29 cellular contexts compared by ENCODE assay signal in genomic region chr11:43992138-43992537, GRCh38. TPM values are rescaled to one million over a fixed set of nuclear protein-coding genes. Genes with fewer than 3 reads are reported as not detected.
DNase-seq lines count a peak whose midpoint lies in the region; ATAC-seq and TF ChIP-seq lines count a peak whose summit lies in the region.
"Had no signal": no experiment of that assay in that cellular context is flagged by ENCODE, and none has a peak within 500 bp of the region (broad histone marks: within the 10 kb centered on the region; RNA-seq: fewer than 3 reads in every experiment).

No MANE protein-coding gene starts in this region.

- peaks cover 28% of the 10 kb centered on the region for H3K4me1 Mint-ChIP-seq in WTC11
- H3K4me1 Mint-ChIP-seq: activated naive CD8-positive, alpha-beta T cell treated with anti-CD3 and anti-CD28 coated beads, Interleukin-2, amount 10 ng/mL, durations not matched to agents 7 days and 5 days had no signal

- ATAC-seq in WTC11: no peak
- ATAC-seq in psoas muscle: no peak
- no peak for ATAC-seq in GM19467 (IDR thresholded peaks at IDR 0.05; ENCODE audit: unreplicated experiment)
- ATAC-seq: stimulated activated memory B cell treated with anti-CD40 and anti-IgM and Interleukin-4, amounts not matched to agents 10 μg/mL and 1 μg/mL and 100 μg/mL, for 72 hours had no signal

- H3K36me3 Mint-ChIP-seq in WTC11: no peaks in the 10 kb centered on the region
- H3K36me3 Mint-ChIP-seq: activated naive CD8-positive, alpha-beta T cell treated with anti-CD3 and anti-CD28 coated beads, Interleukin-2, amount 10 ng/mL, durations not matched to agents 7 days and 5 days; neural progenitor cell; stimulated activated memory B cell treated with anti-CD40 and anti-IgM and Interleukin-4, amounts not matched to agents 10 μg/mL and 1 μg/mL and 100 μg/mL, for 72 hours had no signal

- peak; percentile 33 for DNase-seq in NCI-H2171 treated with DMSO at 0.1 percent for 48 hours (lab: John Stamatoyannopoulos, UW)
- DNase-seq in NCI-H2171 (lab: John Stamatoyannopoulos, UW): no peak
- DNase-seq in DMS53 treated with DMSO at 0.1 percent for 48 hours (lab: John Stamatoyannopoulos, UW; ENCODE audit: unreplicated experiment): peak; percentile 59
- no peak for DNase-seq in WTC11 (ENCODE audit: low spot score)
- DNase-seq in psoas muscle: no peak
- DNase-seq in NCI-H1092 treated with DMSO at 0.1 percent for 48 hours (lab: John Stamatoyannopoulos, UW): no peak
- DNase-seq: activated CD4-positive, alpha-beta T cell treated with anti-CD3 and anti-CD28 coated beads for 4 hours; activated effector memory CD4-positive, alpha-beta T cell treated with anti-CD3 and anti-CD28 coated beads, Interleukin-2, amount 50 U/mL, for 16 hours; activated naive CD8-positive, alpha-beta T cell treated with anti-CD3 and anti-CD28 coated beads, Interleukin-2, amount 10 ng/mL, durations not matched to agents 7 days and 5 days; activated T-cell treated with anti-CD3 and anti-CD28 coated beads, Interleukin-2, amount 50 U/mL, for 1 hour; AML-193; esophagus squamous epithelium; H9; NCI-H1048; NCI-H1930; NCI-H526; right lobe of liver; stimulated activated CD4-positive, alpha-beta T cell treated with anti-CD3 and anti-CD28 coated beads, Interleukin-4, amount 100 ng/mL, for 24 hours had no signal

- CTCF ChIA-PET in WTC11 (lab: Charles Lee): interaction anchor here (1.0 to 1.8 kb wide), 2 partner anchors 47 to 102 kb away, joined by 3 to 5 read pairs; no protein-coding TSS in a partner anchor

- peaks cover 14% of the 10 kb centered on the region for H3K4me1 ChIP-seq in skeletal muscle satellite cell (ENCODE audit: control insufficient read depth, insufficient read depth, low read length)
- H3K4me1 ChIP-seq in psoas muscle: peaks cover 26% of the 10 kb centered on the region

- no peak overlapping the region for H3K9ac ChIP-seq in skeletal muscle satellite cell (ENCODE audit: low read depth, low read length)
- H3K9ac ChIP-seq: neural progenitor cell had no signal

- POLR2A ChIA-PET in WTC11 (lab: Charles Lee): interaction anchor here (0.6 kb wide), 1 partner anchor 9 kb away, joined by 3 read pairs; no protein-coding TSS in a partner anchor

- no peak overlapping the region for H3K27ac ChIP-seq in psoas muscle
- H3K27ac ChIP-seq: neural progenitor cell, RWPE1, suprapubic skin had no signal

- peak overlapping the region; percentile 75 for H3K4me2 ChIP-seq in skeletal muscle satellite cell (ENCODE audit: low read length)
- H3K4me2 ChIP-seq: neural progenitor cell had no signal

- no peak overlapping the region for H3K4me3 Mint-ChIP-seq in WTC11
- H3K4me3 Mint-ChIP-seq: activated naive CD8-positive, alpha-beta T cell treated with anti-CD3 and anti-CD28 coated beads, Interleukin-2, amount 10 ng/mL, durations not matched to agents 7 days and 5 days; H9; neural progenitor cell; stimulated activated memory B cell treated with anti-CD40 and anti-IgM and Interleukin-4, amounts not matched to agents 10 μg/mL and 1 μg/mL and 100 μg/mL, for 72 hours had no signal

- H3K27me3 ChIP-seq in skeletal muscle satellite cell (ENCODE audit: control insufficient read depth, insufficient read depth, low read length) (peaks cover 61% of the 10 kb centered on the region), psoas muscle (ENCODE audit: insufficient read depth in 3 of 3, low read length in 2 of 3) (no peaks in the 10 kb centered on the region)
- H3K27me3 ChIP-seq: esophagus squamous epithelium, neural progenitor cell, right lobe of liver, uterus had no signal

- H3K4me3 ChIP-seq in skeletal muscle satellite cell (ENCODE audit: low read length) (no peak overlapping the region), psoas muscle (no peak overlapping the region)
- H3K4me3 ChIP-seq: neural progenitor cell, right lobe of liver, suprapubic skin had no signal

- intact Hi-C loops in psoas muscle (cut with DNase I): no loop called here

- H3K9me3 ChIP-seq in skeletal muscle satellite cell (replicated peaks; ENCODE audit: low read length) (no peaks in the 10 kb centered on the region), psoas muscle (no peaks in the 10 kb centered on the region)
- H3K9me3 ChIP-seq: esophagus squamous epithelium, right lobe of liver, suprapubic skin, uterus had no signal

- 51 to 59% (median 53%) methylated on average over 10 of the region's 10 CpGs for WGBS in psoas muscle, 3 donors

- H3K9me3 Mint-ChIP-seq in WTC11: peaks cover 4% of the 10 kb centered on the region
- H3K9me3 Mint-ChIP-seq: activated naive CD8-positive, alpha-beta T cell treated with anti-CD3 and anti-CD28 coated beads, Interleukin-2, amount 10 ng/mL, durations not matched to agents 7 days and 5 days; H9; neural progenitor cell had no signal

- no peaks in the 10 kb centered on the region for H3K27me3 Mint-ChIP-seq in WTC11 (ENCODE audit: low read depth)

- no peaks in the 10 kb centered on the region for H3K36me3 ChIP-seq in skeletal muscle satellite cell (ENCODE audit: insufficient read depth, low read length)
- H3K36me3 ChIP-seq in psoas muscle (ENCODE audit: insufficient read depth in 1 of 2, low read depth in 1 of 2): no peaks in the 10 kb centered on the region
- H3K36me3 ChIP-seq: esophagus squamous epithelium, neural progenitor cell, right lobe of liver, suprapubic skin, uterus had no signal

- TF ChIP-seq CTCF in WTC11 (IDR thresholded peaks at IDR 0.05) (no peak), psoas muscle (IDR thresholded peaks at IDR 0.05) (no peak)

- H3K27ac Mint-ChIP-seq in WTC11: 0 out of 2 replicates have a peak overlapping the region, but pooled peaks have one; percentile 32
- H3K27ac Mint-ChIP-seq: activated naive CD8-positive, alpha-beta T cell treated with anti-CD3 and anti-CD28 coated beads, Interleukin-2, amount 10 ng/mL, durations not matched to agents 7 days and 5 days; neural progenitor cell; stimulated activated memory B cell treated with anti-CD40 and anti-IgM and Interleukin-4, amounts not matched to agents 10 μg/mL and 1 μg/mL and 100 μg/mL, for 72 hours had no signal

TF ChIP-seq in WTC11, 78 proteins besides CTCF, POLR2A, EP300 and RAD21 (continues in another document):
- TF ChIP-seq HMGA2 (CRISPR knock-in tag; IDR thresholded peaks at IDR 0.05): no peak
- TF ChIP-seq ZNF423 (CRISPR knock-in tag; IDR thresholded peaks at IDR 0.05): no peak
- no peak for TF ChIP-seq ZNF219 (CRISPR knock-in tag; IDR thresholded peaks at IDR 0.05; ENCODE audit: borderline replicate concordance)
- TF ChIP-seq SOX15 (CRISPR knock-in tag; IDR thresholded peaks at IDR 0.05): no peak
- TF ChIP-seq ZNF671 (CRISPR knock-in tag; IDR thresholded peaks at IDR 0.05): no peak
- no peak for TF ChIP-seq SP1 (CRISPR knock-in tag; conservative IDR thresholded peaks at IDR 0.05)
- TF ChIP-seq ATF3 (CRISPR knock-in tag; conservative IDR thresholded peaks at IDR 0.05): no peak
- TF ChIP-seq ZNF317 (CRISPR knock-in tag; IDR thresholded peaks at IDR 0.05; ENCODE audit: borderline replicate concordance, low read depth): no peak
- no peak for TF ChIP-seq USF2 (CRISPR knock-in tag; IDR thresholded peaks at IDR 0.05)
- TF ChIP-seq IRF2 (CRISPR knock-in tag; IDR thresholded peaks at IDR 0.05; ENCODE audit: borderline replicate concordance, low read depth): no peak
- no peak for TF ChIP-seq NFYB (CRISPR knock-in tag; conservative IDR thresholded peaks at IDR 0.05; ENCODE audit: low read depth)
- TF ChIP-seq JAZF1 (CRISPR knock-in tag; IDR thresholded peaks at IDR 0.05): no peak
- TF ChIP-seq RORB (CRISPR knock-in tag; IDR thresholded peaks at IDR 0.05): no peak
- no peak for TF ChIP-seq GABPB1 (CRISPR knock-in tag; IDR thresholded peaks at IDR 0.05)
- no peak for TF ChIP-seq ZNF138 (CRISPR knock-in tag; conservative IDR thresholded peaks at IDR 0.05)
- TF ChIP-seq TP53 (CRISPR knock-in tag; IDR thresholded peaks at IDR 0.05): no peak
- no peak for TF ChIP-seq SMAD3 (CRISPR knock-in tag; IDR thresholded peaks at IDR 0.05; ENCODE audit: borderline replicate concordance)

RNA-seq across cellular contexts. Expression of gene C11orf96, which starts 49.7 kb away (rescaled TPM):
- 2.9 to 3.2 TPM (median 2.9 TPM) in 3 replicates for total RNA-seq in WTC11 (2021)
- total RNA-seq in skeletal muscle satellite cell (2012; rRNA removed): 1.0 and 2.2 TPM in 2 replicates
- 100 to 1,000 TPM in 1 of 4 donors, 10 to 100 TPM in 3; 16.5 to 122 (median 61.0) TPM for total RNA-seq in psoas muscle
- 10 to 100 TPM in 1 of 3 donors, 1 to 10 TPM in 2; 8.5 to 13.2 (median 10.0) TPM for polyA plus RNA-seq in psoas muscle

RNA-seq across cellular contexts. Expression of gene ACCSL, which starts 55.6 kb away (rescaled TPM):
- not detected in 3 replicates for total RNA-seq in WTC11 (2021)
- not detected in 2 replicates for total RNA-seq in skeletal muscle satellite cell (2012; rRNA removed)
- not detected for total RNA-seq in psoas muscle
- polyA plus RNA-seq in psoas muscle: under 1 TPM in 1 of 3 donors, not detected in 2; 0.01 TPM
- total RNA-seq: activated CD8-positive, alpha-beta memory T cell treated with anti-CD3 and anti-CD28 coated beads for 36 hours; activated naive CD8-positive, alpha-beta T cell treated with anti-CD3 and anti-CD28 coated beads, Interleukin-2, amount 10 ng/mL, durations not matched to agents 7 days and 5 days; astrocyte; dermis blood vessel endothelial cell; esophagus squamous epithelium; frontal cortex; H9; right lobe of liver; uterus had no signal

Comparison
In these comparisons a context has a peak if more than half of its experiments do, and no peak if none do; other contexts are left out.
1. DNase-seq: peak in NCI-H2171 treated with DMSO at 0.1 percent for 48 hours (single experiment) and DMS53 treated with DMSO at 0.1 percent for 48 hours (single experiment); none in NCI-H2171 (single experiment), WTC11 (single experiment), psoas muscle (0 of 2) and NCI-H1092 treated with DMSO at 0.1 percent for 48 hours (single experiment).